In the genomic region with DNA sequence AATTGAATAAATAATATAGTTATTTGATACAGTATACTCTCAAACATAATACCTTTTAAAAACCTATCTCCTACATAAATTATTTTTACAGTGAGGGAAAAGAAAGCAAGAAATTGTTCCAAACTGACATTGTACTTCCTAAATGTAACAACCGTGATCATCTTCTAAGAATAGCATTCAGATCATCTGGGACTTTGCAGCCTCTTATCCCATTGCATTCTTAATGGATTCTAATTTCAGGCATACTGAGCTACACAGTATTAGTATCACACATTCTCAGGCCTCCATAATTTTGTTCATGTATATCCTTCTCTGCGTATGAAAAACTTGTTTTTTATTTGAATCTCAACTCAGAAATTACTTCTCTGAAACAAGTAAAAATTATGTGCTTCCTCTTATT, we compare ENCODE assay signal across 1 cellular context.
TF ChIP-seq lines count a peak whose summit lies in the region.

No MANE protein-coding gene starts in this region.

TF ChIP-seq in neural cell, 6 proteins besides CTCF, POLR2A, EP300 and RAD21 (continued from another document):
- TF ChIP-seq SMC3 (conservative IDR thresholded peaks at IDR 0.05; ENCODE audit: poor library complexity) (no peak), MXI1 (conservative IDR thresholded peaks at IDR 0.05; ENCODE audit: poor library complexity, severe bottlenecking) (no peak), TAF1 (IDR thresholded peaks at IDR 0.05; ENCODE audit: low read depth) (no peak)
